12 cellular contexts compared by ENCODE assay signal in the genomic region with DNA sequence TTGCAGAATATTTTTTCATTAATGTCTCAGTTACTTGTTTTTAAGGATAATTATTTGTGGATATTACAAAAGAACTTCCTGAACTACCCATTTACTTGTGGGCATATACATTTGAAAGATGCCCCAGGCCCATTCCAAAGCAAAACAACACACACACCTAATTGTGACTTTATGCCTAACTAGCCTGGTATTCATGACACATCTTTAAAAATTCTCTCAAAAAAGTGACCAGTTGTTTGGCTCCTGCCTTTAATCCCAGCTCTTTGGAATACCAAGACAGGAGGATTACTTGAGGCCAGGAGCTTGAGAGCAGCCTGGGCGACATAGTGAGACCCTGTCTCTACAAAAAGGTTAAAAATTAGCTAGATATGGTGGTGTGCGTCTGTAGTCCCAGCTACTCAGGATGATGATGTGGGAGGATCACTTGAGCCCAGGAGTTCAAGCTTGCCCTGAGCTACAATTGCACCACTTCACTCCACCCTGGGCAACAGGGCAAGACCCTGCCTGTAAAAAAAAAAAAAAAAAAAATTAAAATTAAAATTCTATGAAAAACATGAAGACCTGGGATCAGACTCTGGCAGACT. TPM values are rescaled to one million over a fixed set of nuclear protein-coding genes. Genes with fewer than 3 reads are reported as not detected.
A peak's percentile ranks its signal among the peaks of the same experiment; 100 is the strongest.
DNase-seq lines count a peak whose midpoint lies in the region; ATAC-seq, FAIRE-seq and TF ChIP-seq lines count a peak whose summit lies in the region.
"Had no signal": no experiment of that assay in that cellular context is flagged by ENCODE, and none has a peak within 500 bp of the region (broad histone marks: within the 10 kb centered on the region; RNA-seq: fewer than 3 reads in every experiment).

No MANE protein-coding gene starts in this region.

- no peak overlapping the region for H3K4me3 ChIP-seq in HUES48 (ENCODE audit: low read depth, low read length)
- H3K4me3 ChIP-seq in brain microvascular endothelial cell (ENCODE audit: low read depth, low read length), result no peak overlapping the region
- H3K4me3 ChIP-seq in keratinocyte (ENCODE audit: control insufficient read depth in 2 of 3, extremely low read depth in 1 of 3, insufficient read depth in 2 of 3, low read depth in 1 of 3, low read length in 3 of 3), result no peak overlapping the region
- H3K4me3 ChIP-seq in A673 (ENCODE audit: low read depth, low read length, poor library complexity, severe bottlenecking), result no peak overlapping the region
- H3K4me3 ChIP-seq: pancreas had no signal

- H4K20me1 ChIP-seq in keratinocyte (ENCODE audit: control insufficient read depth, extremely low read depth, insufficient read depth, low read length), result no peaks in the 10 kb centered on the region

- H3K36me3 ChIP-seq in HUES48 (ENCODE audit: control insufficient read depth, insufficient read depth, low read length) (no peaks in the 10 kb centered on the region), brain microvascular endothelial cell (replicated peaks) (no peaks in the 10 kb centered on the region), keratinocyte (ENCODE audit: control insufficient read depth in 2 of 2, extremely low read depth in 1 of 2, insufficient read depth in 2 of 2, low read length in 2 of 2) (no peaks in the 10 kb centered on the region), A673 (ENCODE audit: insufficient read depth, low read length, poor library complexity, severe bottlenecking) (no peaks in the 10 kb centered on the region)
- H3K36me3 ChIP-seq: pancreas had no signal

- peak; percentile 69 for DNase-seq in A172 (ENCODE audit: low spot score)
- no peak for DNase-seq in brain microvascular endothelial cell
- DNase-seq in keratinocyte (ENCODE audit: low read depth, low spot score), result peak; percentile 83
- no peak for DNase-seq in central memory CD4-positive, alpha-beta T cell
- DNase-seq in A673 (ENCODE audit: low spot score), result no peak
- no peak for DNase-seq in NCI-H2029 treated with DMSO at 0.1 percent for 48 hours (lab: John Stamatoyannopoulos, UW)
- no peak for DNase-seq in omental fat pad (ENCODE audit: low spot score)
- DNase-seq: activated naive CD8-positive, alpha-beta T cell treated with anti-CD3 and anti-CD28 coated beads, Interleukin-2, amount 10 ng/mL, durations not matched to agents 7 days and 5 days; H7; NCI-H69; pancreas had no signal

- dilution Hi-C loops in keratinocyte (cut with MboI; ENCODE audit: extremely low pct_ligation_motif_present, low sequenced_read_pairs), result no loop called here

- H3K4me1 ChIP-seq in HUES48 (ENCODE audit: control insufficient read depth, insufficient read depth, low read length) (peaks cover 42% of the 10 kb centered on the region), keratinocyte (ENCODE audit: control insufficient read depth, extremely low read depth, insufficient read depth, low read length) (peaks cover 43% of the 10 kb centered on the region), A673 (ENCODE audit: insufficient read depth, low read length, poor library complexity, severe bottlenecking) (no peaks in the 10 kb centered on the region)

- H3K27ac ChIP-seq in HUES48 (ENCODE audit: low read depth, low read length), result peak overlapping the region; percentile 93
- H3K27ac ChIP-seq in brain microvascular endothelial cell, result peak overlapping the region; percentile 91
- peak overlapping the region; percentile 98 for H3K27ac ChIP-seq in keratinocyte (ENCODE audit: control insufficient read depth, insufficient read depth, low read length)
- H3K27ac ChIP-seq in A673 (ENCODE audit: low read depth, low read length, poor library complexity, severe bottlenecking), result no peak overlapping the region
- H3K27ac ChIP-seq: pancreas had no signal

- no peak overlapping the region for H3K9ac ChIP-seq in HUES48 (ENCODE audit: low read depth, low read length)
- peak overlapping the region; percentile 40 for H3K9ac ChIP-seq in keratinocyte (ENCODE audit: control insufficient read depth, extremely low read depth, insufficient read depth, low read length)

- POLR2A ChIA-PET in A673 (lab: Charles Lee; ENCODE audit: low non-redundant PET), result no interaction called here

- H3K9me3 ChIP-seq in HUES48 (ENCODE audit: control insufficient read depth, insufficient read depth, low read length), result no peaks in the 10 kb centered on the region
- H3K9me3 ChIP-seq in keratinocyte (ENCODE audit: control insufficient read depth, low read depth, low read length), result no peaks in the 10 kb centered on the region
- no peaks in the 10 kb centered on the region for H3K9me3 ChIP-seq in A673 (ENCODE audit: low read depth, low read length, poor library complexity, severe bottlenecking)
- H3K9me3 ChIP-seq: pancreas had no signal

- H3K79me2 ChIP-seq in keratinocyte (ENCODE audit: control insufficient read depth, insufficient read depth, low read length), result no peaks in the 10 kb centered on the region

- no peaks in the 10 kb centered on the region for H3K27me3 ChIP-seq in HUES48 (ENCODE audit: control insufficient read depth, insufficient read depth, low read length)
- no peaks in the 10 kb centered on the region for H3K27me3 ChIP-seq in brain microvascular endothelial cell (replicated peaks)
- H3K27me3 ChIP-seq in keratinocyte (ENCODE audit: control insufficient read depth, extremely low read depth, insufficient read depth, low read length), result no peaks in the 10 kb centered on the region
- H3K27me3 ChIP-seq in A673 (replicated peaks; ENCODE audit: insufficient read depth, low read depth, low read length, poor library complexity), result no peaks in the 10 kb centered on the region
- H3K27me3 ChIP-seq: pancreas had no signal

- no peak for ATAC-seq in omental fat pad (ENCODE audit: low FRiP score)

- H3K9me1 ChIP-seq in keratinocyte (ENCODE audit: control insufficient read depth, extremely low read depth, insufficient read depth, low read length), result no peaks in the 10 kb centered on the region

- in situ Hi-C loops in brain microvascular endothelial cell (cut with HindIII; ENCODE audit: low pct_ligation_motif_present, low sequenced_read_pairs), result no loop called here

- intact Hi-C loops in A673 (cut with micrococcal nuclease; ENCODE audit: unreplicated experiment), result no loop called here

- no peak overlapping the region for H2AFZ ChIP-seq in keratinocyte (ENCODE audit: control insufficient read depth, low read length)

- no TSS peak for BruUV-seq in A673 (replicated peaks; lab: Mats Ljungman, UMichigan)

- CTCF ChIA-PET in A673 (lab: Charles Lee), result no interaction called here

- TF ChIP-seq CTCF in brain microvascular endothelial cell (IDR thresholded peaks at IDR 0.05; ENCODE audit: low read depth, low read length, missing control alignments) (no peak), keratinocyte (optimal IDR thresholded peaks at IDR 0.05 in 1 of 3, IDR thresholded peaks at IDR 0.05 in 1 of 3, conservative IDR thresholded peaks at IDR 0.05 in 1 of 3; ENCODE audit: extremely low read depth in 1 of 3, insufficient read depth in 2 of 3, low read length in 3 of 3) (no peak), A673 (conservative IDR thresholded peaks at IDR 0.05; ENCODE audit: low read depth, low read length) (no peak), omental fat pad (IDR thresholded peaks at IDR 0.05) (no peak)

- FAIRE-seq in keratinocyte (lab: Jason Lieb, UNC), result peak; percentile 56
- FAIRE-seq: pancreas had no signal

- peak overlapping the region; percentile 52 for H3K4me2 ChIP-seq in keratinocyte (ENCODE audit: control insufficient read depth, extremely low read depth, insufficient read depth, low read depth, low read length)

RNA-seq across cellular contexts. Expression of a gene that starts 51.7 kb away (rescaled TPM):
- total RNA-seq in A172 (2014; rRNA removed; shearing (Covaris generic)), result 53.8 and 80.6 TPM in 2 replicates
- polyA plus RNA-seq in keratinocyte, result 13.6 to 28.5 TPM (median 18.8 TPM) in 3 replicates
- 169 TPM for polyA plus RNA-seq in keratinocyte (2011; ENCODE audit: low read depth)
- polyA plus RNA-seq in keratinocyte (2011; cell fraction: cytosol; rRNA removed), result 3.2 and 7.2 TPM in 2 replicates
- polyA plus RNA-seq in keratinocyte (2011; cell fraction: nucleus; rRNA removed), result 31.2 and 46.6 TPM in 2 replicates
- 18.2 and 22.8 TPM in 2 replicates for polyA plus RNA-seq in keratinocyte (2012; ENCODE audit: low replicate concordance)
- polyA minus RNA-seq in keratinocyte, result 10.4 to 73.2 TPM (median 35.3 TPM) in 3 replicates
- polyA minus RNA-seq in keratinocyte (2011; cell fraction: cytosol; rRNA and poly(A)+ RNA removed), result 29.9 TPM
- 87.9 and 147 TPM in 2 replicates for polyA minus RNA-seq in keratinocyte (2011; cell fraction: nucleus; rRNA and poly(A)+ RNA removed)
- 22.6 and 26.2 TPM in 2 replicates for total RNA-seq in A673 (2021)
- total RNA-seq in omental fat pad, result 100 to 1,000 TPM in 1 of 4 donors, 10 to 100 TPM in 3; 25.4 to 101 (median 33.9) TPM

Comparison
In these comparisons a context has a peak if more than half of its experiments do, and no peak if none do; other contexts are left out.
1. DNase-seq: peak in A172 (single experiment) and keratinocyte (single experiment); none in brain microvascular endothelial cell (single experiment), central memory CD4-positive, alpha-beta T cell (single experiment), A673 (single experiment), NCI-H2029 treated with DMSO at 0.1 percent for 48 hours (single experiment) and omental fat pad (single experiment).